Comparison of ENCODE assay signal across 8 cellular contexts in genomic region chr6:28943557-28944411, GRCh38. TPM values are rescaled to one million over a fixed set of nuclear protein-coding genes. Genes with fewer than 3 reads are reported as not detected.
DNase-seq lines count a peak whose midpoint lies in the region; ATAC-seq and TF ChIP-seq lines count a peak whose summit lies in the region.

No MANE protein-coding gene starts in this region.

- POLR2A ChIA-PET in PC-3 (lab: Charles Lee; ENCODE audit: unreplicated experiment): no interaction called here

- no peaks in the 10 kb centered on the region for H3K36me3 Mint-ChIP-seq in nephron (ENCODE audit: low read depth)

- H3K4me2 ChIP-seq in PC-3 (ENCODE audit: low read length): peak overlapping the region; percentile 89

- no peaks in the 10 kb centered on the region for H3K36me3 ChIP-seq in PC-3 (ENCODE audit: low read depth, low read length)
- H3K36me3 ChIP-seq in stomach smooth muscle (ENCODE audit: control insufficient read depth in 2 of 2, insufficient read depth in 2 of 2, low read length in 2 of 2): no peaks in the 10 kb centered on the region

- peak overlapping the region; percentile 97 for H2AFZ ChIP-seq in PC-3 (ENCODE audit: low read length)

- H3K9me3 Mint-ChIP-seq in nephron: no peaks in the 10 kb centered on the region

- peaks cover 8% of the 10 kb centered on the region for H3F3A ChIP-seq in PC-3 (ENCODE audit: low read length, unreplicated experiment)

- H3K4me3 Mint-ChIP-seq in nephron: peak overlapping the region; percentile 81 to 96 (median 92)

- H3K27ac Mint-ChIP-seq in nephron: peak overlapping the region; percentile 56 to 91 (median 79)

- H3K4me3 ChIP-seq in HL-60 (replicated peaks; ENCODE audit: insufficient read depth, low read length) (peak overlapping the region; percentile 58), PC-3 (ENCODE audit: low read length) (peak overlapping the region; percentile 95), stomach smooth muscle (ENCODE audit: low read length in 2 of 2) (peak overlapping the region; percentile 78 to 92)

- TSS peak; percentile 43 for BruUV-seq in PC-3 (replicated peaks; lab: Mats Ljungman, UMichigan)

- H3K27me3 Mint-ChIP-seq in nephron (ENCODE audit: low read depth): peaks cover 5% of the 10 kb centered on the region

- peak overlapping the region; percentile 72 for H3K27ac ChIP-seq in HL-60 (replicated peaks)
- H3K27ac ChIP-seq in PC-3 (ENCODE audit: low read length): peak overlapping the region; percentile 9
- H3K27ac ChIP-seq in stomach smooth muscle (ENCODE audit: low read length): peak overlapping the region; percentile 87

- DNase-seq in C1 segment of cervical spinal cord (lab: John Stamatoyannopoulos, UW) (peak in 12 of 14 donors; percentile 28 to 77 (median 58)), HL-60 (ENCODE audit: low read depth in 1 of 2, low spot score in 1 of 2) (peak; percentile 65 to 75), PC-3 (peak; percentile 86), fibroblast of the conjunctiva (ENCODE audit: low read depth) (peak; percentile 66)
- peak; percentile 49 for DNase-seq in activated T-helper 9 cell treated with anti-CD3 and anti-CD28 coated beads, Interleukin-2, amount 50 U/mL, for 16 hours (ENCODE audit: low read depth)

- H3K4me1 ChIP-seq in PC-3 (ENCODE audit: insufficient read depth, low read length) (peaks cover 24% of the 10 kb centered on the region), stomach smooth muscle (ENCODE audit: control insufficient read depth, insufficient read depth, low read length) (peaks cover 25% of the 10 kb centered on the region)

- ATAC-seq in PC-3: peak; percentile 14
- no peak for ATAC-seq in GM19023 (IDR thresholded peaks at IDR 0.05; ENCODE audit: unreplicated experiment)

- H3K9me3 ChIP-seq in PC-3 (ENCODE audit: low read length): no peaks in the 10 kb centered on the region
- no peaks in the 10 kb centered on the region for H3K9me3 ChIP-seq in stomach smooth muscle (ENCODE audit: control insufficient read depth in 2 of 2, low read length in 2 of 2)

- peaks cover 13% of the 10 kb centered on the region for H3K4me1 Mint-ChIP-seq in nephron

- intact Hi-C loops in PC-3 (cut with micrococcal nuclease): loop anchor here (1.0 kb wide), 1 partner anchor 73 kb away; no protein-coding TSS in a partner anchor

- H3K27me3 ChIP-seq in HL-60 (ENCODE audit: insufficient read depth, poor library complexity, severe bottlenecking) (no peaks in the 10 kb centered on the region), PC-3 (ENCODE audit: low read length) (no peaks in the 10 kb centered on the region), stomach smooth muscle (ENCODE audit: control insufficient read depth in 1 of 2, insufficient read depth in 2 of 2, low read length in 2 of 2) (no peaks in the 10 kb centered on the region)

- no peak for TF ChIP-seq CTCF in HL-60 (IDR thresholded peaks at IDR 0.05; ENCODE audit: insufficient read depth, low read length)
- TF ChIP-seq CTCF in PC-3 (conservative IDR thresholded peaks at IDR 0.05; ENCODE audit: low read depth, low read length): no peak
- TF ChIP-seq CTCF in nephron (IDR thresholded peaks at IDR 0.05; ENCODE audit: unreplicated experiment in 3 of 3): no peak

- H3K9me2 ChIP-seq in PC-3 (replicated peaks; ENCODE audit: low read length): no peaks in the 10 kb centered on the region

- no peaks in the 10 kb centered on the region for H4K20me1 ChIP-seq in PC-3 (ENCODE audit: low read length)

- CTCF ChIA-PET in PC-3 (lab: Charles Lee): no interaction called here

- H3K9ac ChIP-seq in PC-3 (ENCODE audit: low read length) (peak overlapping the region; percentile 65), stomach smooth muscle (ENCODE audit: low read length in 2 of 2) (peak overlapping the region; percentile 70 to 91)

- no peaks in the 10 kb centered on the region for H3K79me2 ChIP-seq in PC-3 (ENCODE audit: low read length)

RNA-seq across cellular contexts. Expression of gene TRIM27, which starts 20.0 kb away (rescaled TPM):
- 85.8 and 92.5 TPM in 2 replicates for total RNA-seq in PC-3 (2014; rRNA removed)

Comparison
In these comparisons a context has a peak if more than half of its experiments do, and no peak if none do; other contexts are left out.
1. H3K27ac ChIP-seq: peak in every context shown above with its lines; median percentile 87 in stomach smooth muscle; 72 in HL-60; 9 in PC-3.